ENCODE assay signal across 10 cellular contexts in genomic region chr10:60862517-60862916, GRCh38.
"Had no signal": no experiment of that assay in that cellular context is flagged by ENCODE, and none has a peak within 500 bp of the region (broad histone marks: within the 10 kb centered on the region; RNA-seq: fewer than 3 reads in every experiment).

No MANE protein-coding gene starts in this region.

- H3K27ac Mint-ChIP-seq: GM23338, H9, HFFc6, IgD-negative memory B cell had no signal

- H3K4me2 ChIP-seq: GM23338 had no signal

- H3K27ac ChIP-seq: HL-60 had no signal

- H3K4me3 Mint-ChIP-seq: GM23338, H9, HFFc6, IgD-negative memory B cell had no signal

- H3K36me3 Mint-ChIP-seq: IgD-negative memory B cell had no signal

- FAIRE-seq: H1, H54, HepG2 had no signal

- H2AFZ ChIP-seq: GM23338 had no signal

- DNase-seq: H9, HCEC 1CT, HFFc6, KG1 had no signal

- ATAC-seq: GM23338, HepG2 had no signal

- H3K4me1 Mint-ChIP-seq: IgD-negative memory B cell had no signal

- H3K9me3 Mint-ChIP-seq: GM23338, H9, HFFc6, IgD-negative memory B cell had no signal

- H3K4me3 ChIP-seq: GM23338 had no signal
